1 cellular context compared by ENCODE assay signal in genomic region chr7:139721844-139722243, GRCh38.
TF ChIP-seq lines count a peak whose summit lies in the region.

No MANE protein-coding gene starts in this region.

TF ChIP-seq in HepG2, 621 proteins besides CTCF, POLR2A, EP300 and RAD21:
- TF ChIP-seq SIN3A (IDR thresholded peaks at IDR 0.05; ENCODE audit: borderline replicate concordance, low read depth, low read length) (no peak), NR2C2 (CRISPR knock-in tag; IDR thresholded peaks at IDR 0.05; ENCODE audit: borderline replicate concordance) (no peak), ZNF674 (CRISPR knock-in tag; IDR thresholded peaks at IDR 0.05; ENCODE audit: low read depth) (no peak), MTERF4 (CRISPR knock-in tag; IDR thresholded peaks at IDR 0.05) (no peak), ZNF614 (CRISPR knock-in tag; IDR thresholded peaks at IDR 0.05; ENCODE audit: borderline replicate concordance) (no peak), TFE3 (CRISPR knock-in tag; IDR thresholded peaks at IDR 0.05) (no peak), CHCHD3 (CRISPR knock-in tag; IDR thresholded peaks at IDR 0.05) (no peak), ZBTB7A (CRISPR knock-in tag; IDR thresholded peaks at IDR 0.05) (no peak)
